Comparison of ENCODE assay signal across 25 cellular contexts in the genomic region with DNA sequence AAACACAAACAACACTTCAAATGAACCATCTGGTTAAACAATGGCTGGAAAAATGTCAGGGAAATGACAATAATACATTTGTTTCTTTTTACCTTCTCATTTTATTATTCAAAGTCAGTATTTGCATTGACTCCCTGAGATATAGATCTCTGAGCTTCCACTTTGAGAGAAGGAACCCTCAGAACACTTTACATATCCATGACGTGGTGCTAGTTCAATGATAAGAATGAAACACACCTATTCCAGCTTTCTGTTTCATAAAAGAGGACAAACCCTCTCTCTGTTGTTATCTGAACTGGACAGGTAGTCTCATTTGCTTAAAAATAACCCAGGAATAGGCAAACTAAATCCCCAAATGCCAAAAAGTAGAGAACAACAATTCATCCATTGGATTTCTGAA.
DNase-seq lines count a peak whose midpoint lies in the region; ATAC-seq, FAIRE-seq and TF ChIP-seq lines count a peak whose summit lies in the region.
"Had no signal": no experiment of that assay in that cellular context is flagged by ENCODE, and none has a peak within 500 bp of the region (broad histone marks: within the 10 kb centered on the region; RNA-seq: fewer than 3 reads in every experiment).

No MANE protein-coding gene starts in this region.

- H3K27me3 Mint-ChIP-seq in GM23338 (ENCODE audit: insufficient read depth, low read depth, poor library complexity), result peaks cover 3% of the 10 kb centered on the region

- H3K9me2 ChIP-seq in GM23338 (ENCODE audit: insufficient read depth), result no peaks in the 10 kb centered on the region

- peak overlapping the region; percentile 23; the same call in 1 of the 2 replicates for H2AFZ ChIP-seq in GM23338
- H2AFZ ChIP-seq in keratinocyte (ENCODE audit: control insufficient read depth, low read length), result peak overlapping the region; percentile 69

- intact Hi-C loops in posterior cingulate gyrus (cut with DNase I), result no loop called here

- H3K9me1 ChIP-seq in keratinocyte (ENCODE audit: control insufficient read depth, extremely low read depth, insufficient read depth, low read length), result no peaks in the 10 kb centered on the region

- no peaks in the 10 kb centered on the region for H3K9me3 ChIP-seq in keratinocyte (ENCODE audit: control insufficient read depth, low read depth, low read length)
- H3K9me3 ChIP-seq: SJSA1 had no signal

- peaks cover 25% of the 10 kb centered on the region for H3K4me1 Mint-ChIP-seq in GM23338
- H3K4me1 Mint-ChIP-seq: CD8-positive, alpha-beta memory T cell; IgD-negative memory B cell had no signal

- peak; percentile 36 for FAIRE-seq in keratinocyte (lab: Jason Lieb, UNC)
- FAIRE-seq: GM19239 had no signal

- H3K79me2 ChIP-seq in GM23338 (replicated peaks; ENCODE audit: insufficient read depth), result no peaks in the 10 kb centered on the region
- H3K79me2 ChIP-seq in keratinocyte (ENCODE audit: control insufficient read depth, insufficient read depth, low read length), result no peaks in the 10 kb centered on the region

- H3K27ac ChIP-seq in GM23338 (ENCODE audit: low read depth), result no peak overlapping the region
- no peak overlapping the region for H3K27ac ChIP-seq in keratinocyte (ENCODE audit: control insufficient read depth, insufficient read depth, low read length)
- H3K27ac ChIP-seq: SJSA1 had no signal

- no peak overlapping the region for H3K4me3 Mint-ChIP-seq in GM23338
- H3K4me3 Mint-ChIP-seq: CD8-positive, alpha-beta memory T cell; H9; IgD-negative memory B cell had no signal

- no peaks in the 10 kb centered on the region for H4K20me1 ChIP-seq in GM23338 (replicated peaks; ENCODE audit: insufficient read depth)
- H4K20me1 ChIP-seq in keratinocyte (ENCODE audit: control insufficient read depth, extremely low read depth, insufficient read depth, low read length), result no peaks in the 10 kb centered on the region

- no peak overlapping the region for H3K9ac ChIP-seq in keratinocyte (ENCODE audit: control insufficient read depth, extremely low read depth, insufficient read depth, low read length)

- no peaks in the 10 kb centered on the region for H3F3A ChIP-seq in GM23338 (replicated peaks; ENCODE audit: low read depth)

- no peak overlapping the region for H3K27ac Mint-ChIP-seq in GM23338
- H3K27ac Mint-ChIP-seq: CD8-positive, alpha-beta memory T cell; H9; IgD-negative memory B cell had no signal

- H3K27me3 ChIP-seq in GM23338 (ENCODE audit: insufficient read depth), result no peaks in the 10 kb centered on the region
- no peaks in the 10 kb centered on the region for H3K27me3 ChIP-seq in keratinocyte (ENCODE audit: control insufficient read depth, extremely low read depth, insufficient read depth, low read length)
- H3K27me3 ChIP-seq: SJSA1 had no signal

- TF ChIP-seq CTCF in GM23338 (conservative IDR thresholded peaks at IDR 0.05; ENCODE audit: low read depth in 2 of 2) (no peak), keratinocyte (optimal IDR thresholded peaks at IDR 0.05 in 1 of 3, IDR thresholded peaks at IDR 0.05 in 1 of 3, conservative IDR thresholded peaks at IDR 0.05 in 1 of 3; ENCODE audit: extremely low read depth in 1 of 3, insufficient read depth in 2 of 3, low read length in 3 of 3) (no peak)

- DNase-seq in GM23338 (ENCODE audit: low spot score), result no peak
- DNase-seq in NCI-H526 treated with DMSO at 0.1 percent for 48 hours (lab: John Stamatoyannopoulos, UW), result peak; percentile 98
- no peak for DNase-seq in keratinocyte (ENCODE audit: low read depth, low spot score)
- peak; percentile 13 for DNase-seq in renal cortical epithelial cell (ENCODE audit: low read depth)
- no peak for DNase-seq in NCI-H2196 (lab: John Stamatoyannopoulos, UW; ENCODE audit: unreplicated experiment)
- DNase-seq in NCI-H1105 (lab: John Stamatoyannopoulos, UW), result no peak
- DNase-seq in posterior cingulate gyrus, result no peak
- DNase-seq: AML-193; C1 segment of cervical spinal cord; CD8-positive, alpha-beta memory T cell; EL; GF-D8; H9; Karpas-422; NCI-H1436; NCI-H187 treated with DMSO at 0.1 percent for 48 hours; NCI-H2107; NCI-H2227 treated with DMSO at 0.1 percent for 48 hours; NCI-H510A; NCI-H82 had no signal

- H3K9me3 Mint-ChIP-seq in GM23338, result no peaks in the 10 kb centered on the region
- H3K9me3 Mint-ChIP-seq: CD8-positive, alpha-beta memory T cell; H9; IgD-negative memory B cell had no signal

- no peak for ATAC-seq in GM23338
- ATAC-seq in HG03097 (IDR thresholded peaks at IDR 0.05; ENCODE audit: low FRiP score, unreplicated experiment), result no peak
- ATAC-seq: Right ventricle myocardium inferior had no signal

- H3K4me2 ChIP-seq in GM23338, result 0 out of 2 replicates have a peak overlapping the region, but pooled peaks have one; percentile 4
- no peak overlapping the region for H3K4me2 ChIP-seq in keratinocyte (ENCODE audit: control insufficient read depth, extremely low read depth, insufficient read depth, low read depth, low read length)

- dilution Hi-C loops in keratinocyte (cut with MboI; ENCODE audit: extremely low pct_ligation_motif_present, low sequenced_read_pairs), result no loop called here

- no peaks in the 10 kb centered on the region for H3K36me3 Mint-ChIP-seq in GM23338 (ENCODE audit: low read depth)
- H3K36me3 Mint-ChIP-seq: CD8-positive, alpha-beta memory T cell had no signal

- no peak overlapping the region for H3K4me3 ChIP-seq in GM23338
- H3K4me3 ChIP-seq in keratinocyte (ENCODE audit: control insufficient read depth in 2 of 3, extremely low read depth in 1 of 3, insufficient read depth in 2 of 3, low read depth in 1 of 3, low read length in 3 of 3), result no peak overlapping the region
- H3K4me3 ChIP-seq: SJSA1 had no signal

- H3K4me1 ChIP-seq in GM23338 (ENCODE audit: insufficient read depth), result peaks cover 17% of the 10 kb centered on the region
- no peaks in the 10 kb centered on the region for H3K4me1 ChIP-seq in keratinocyte (ENCODE audit: control insufficient read depth, extremely low read depth, insufficient read depth, low read length)
- H3K4me1 ChIP-seq: SJSA1 had no signal

- H3K36me3 ChIP-seq in GM23338 (ENCODE audit: insufficient read depth) (no peaks in the 10 kb centered on the region), keratinocyte (ENCODE audit: control insufficient read depth in 2 of 2, extremely low read depth in 1 of 2, insufficient read depth in 2 of 2, low read length in 2 of 2) (no peaks in the 10 kb centered on the region)
- H3K36me3 ChIP-seq: SJSA1 had no signal

TF ChIP-seq in GM23338, 12 proteins besides CTCF, POLR2A, EP300 and RAD21:
- TF ChIP-seq ZNF114 (CRISPR knock-in tag; IDR thresholded peaks at IDR 0.05) (no peak), EZH2phosphoT487 (IDR thresholded peaks at IDR 0.05; ENCODE audit: unreplicated experiment) (no peak)

Comparison
In these comparisons a context has a peak if more than half of its experiments do, and no peak if none do; other contexts are left out.
1. DNase-seq: peak in NCI-H526 treated with DMSO at 0.1 percent for 48 hours (single experiment) and renal cortical epithelial cell (single experiment); none in GM23338 (single experiment), keratinocyte (single experiment), NCI-H2196 (single experiment), NCI-H1105 (single experiment) and posterior cingulate gyrus (0 of 10).